31 cellular contexts compared by ENCODE assay signal in the genomic region with DNA sequence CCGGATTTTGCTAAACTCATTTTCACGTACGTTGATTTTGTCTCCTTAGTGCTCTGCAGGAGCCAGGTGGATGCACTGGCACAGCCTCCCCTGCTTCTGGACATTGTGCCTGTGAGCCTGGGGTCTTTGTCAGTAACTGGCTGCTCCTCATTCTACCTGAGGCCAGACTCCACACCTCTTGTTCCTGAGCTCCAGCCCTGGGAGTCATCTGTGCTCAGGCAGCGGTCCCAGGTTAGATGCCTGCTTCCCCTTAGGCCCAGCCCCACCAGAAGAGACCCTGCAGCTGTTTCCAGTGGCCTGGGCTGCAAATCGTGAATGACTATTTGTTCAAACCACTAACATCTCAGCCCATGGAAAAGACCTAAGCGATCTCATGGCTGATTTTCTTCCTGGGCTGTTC.
"Had no signal": no experiment of that assay in that cellular context is flagged by ENCODE, and none has a peak within 500 bp of the region (broad histone marks: within the 10 kb centered on the region; RNA-seq: fewer than 3 reads in every experiment).

No MANE protein-coding gene starts in this region.

- H3K27me3 ChIP-seq: cardiac muscle cell, Peyer's patch, SJSA1 had no signal

- H3K4me3 ChIP-seq: cardiac muscle cell, Peyer's patch, SJSA1 had no signal

- DNase-seq: activated CD4-positive, alpha-beta T cell treated with anti-CD3 and anti-CD28 coated beads, Interleukin-2, amount 10 ng/mL, durations not matched to agents 24 days and 14 days; activated CD4-positive, alpha-beta T cell treated with anti-CD3 and anti-CD28 coated beads, Interleukin-2, amount 50 U/mL, for 4 hours; activated CD8-positive, alpha-beta memory T cell treated with anti-CD3 and anti-CD28 coated beads, Interleukin-2, amount 50 U/mL, for 4 hours; activated CD8-positive, alpha-beta T cell treated with anti-CD3 and anti-CD28 coated beads, Interleukin-2, amount 10 ng/mL, durations not matched to agents 7 days and 5 days; activated effector memory CD4-positive, alpha-beta T cell treated with Interleukin-2 at 50 U/mL for 16 hours; activated naive CD4-positive, alpha-beta T cell treated with anti-CD3 and anti-CD28 coated beads, Interleukin-2, amount 10 ng/mL, durations not matched to agents 7 days and 5 days; activated naive CD8-positive, alpha-beta T cell treated with anti-CD3 and anti-CD28 coated beads for 36 hours; activated T-cell treated with anti-CD3 and anti-CD28 coated beads, Interleukin-2, amount 50 U/mL, for 48 hours; amniotic stem cell; aorta; Karpas-422; KBM-7; NCI-H1105; NCI-H1417 treated with DMSO at 0.1 percent for 48 hours; NCI-H187 treated with DMSO at 0.1 percent for 48 hours; NCI-H2081; NCI-H2171 treated with DMSO at 0.1 percent for 48 hours; NCI-H2227 treated with DMSO at 0.1 percent for 48 hours; NCI-H446; NCI-H510A treated with DMSO at 0.1 percent for 48 hours; NCI-H526 treated with DMSO at 0.1 percent for 48 hours; PC-3; Peyer's patch; RPMI8226; SHP77 treated with DMSO at 0.1 percent for 48 hours; SW 1271; T-helper 1 cell; T-helper 2 cell; T-helper 9 cell had no signal

- H3K36me3 ChIP-seq: cardiac muscle cell, Peyer's patch, SJSA1 had no signal

- H3K4me1 ChIP-seq: Peyer's patch, SJSA1 had no signal

- ATAC-seq: activated CD8-positive, alpha-beta T cell treated with anti-CD3 and anti-CD28 coated beads, Interleukin-2, amount 10 ng/mL, durations not matched to agents 7 days and 5 days; PC-3 had no signal

- H3K9me3 ChIP-seq: Peyer's patch had no signal

- H3K27ac ChIP-seq: cardiac muscle cell, Peyer's patch, SJSA1 had no signal
